9 cellular contexts compared by ENCODE assay signal in the genomic region with DNA sequence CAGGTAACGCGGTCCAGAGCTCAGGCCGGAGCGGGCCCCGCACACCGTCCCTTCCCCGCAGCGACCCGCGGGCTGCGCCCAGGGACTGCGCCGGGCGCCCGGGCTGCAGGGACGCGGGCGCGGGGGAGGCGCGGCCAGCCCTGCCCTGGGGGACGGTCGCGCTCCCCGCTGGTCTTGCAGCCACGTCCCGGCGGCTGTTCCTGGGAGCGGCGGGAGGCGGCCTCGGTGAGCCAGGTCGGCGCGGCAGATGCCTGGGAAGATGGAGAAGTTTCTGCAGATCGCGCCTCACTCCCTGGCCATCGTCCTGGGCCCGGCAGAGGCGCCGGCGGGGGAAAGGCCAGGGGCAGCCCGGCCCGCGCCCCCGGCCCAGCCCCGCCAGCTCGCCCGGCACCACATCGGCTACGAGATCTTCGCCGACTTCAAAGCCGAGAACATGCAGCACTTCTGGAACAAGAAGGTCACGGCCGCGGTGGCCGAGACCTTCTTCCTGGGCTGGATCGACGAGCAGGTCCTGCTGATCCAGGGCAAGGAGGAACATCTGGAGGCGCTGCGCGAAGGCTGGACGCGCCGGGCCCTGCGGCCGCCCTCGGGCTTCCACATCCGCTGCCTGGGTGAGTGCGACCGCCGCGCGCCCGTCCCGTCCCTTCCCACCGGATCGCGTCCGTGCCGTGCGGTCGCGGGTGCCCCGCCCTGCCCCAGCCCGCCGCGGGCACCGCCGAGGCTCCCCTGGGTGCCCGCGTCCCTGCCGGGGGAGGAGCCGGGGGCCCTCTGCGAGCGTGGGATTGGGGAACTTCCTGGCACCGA.
A peak's percentile ranks its signal among the peaks of the same experiment; 100 is the strongest.
DNase-seq lines count a peak whose midpoint lies in the region; ATAC-seq lines count a peak whose summit lies in the region.
"Had no signal": no experiment of that assay in that cellular context is flagged by ENCODE, and none has a peak within 500 bp of the region (broad histone marks: within the 10 kb centered on the region; RNA-seq: fewer than 3 reads in every experiment).

No MANE protein-coding gene starts in this region.

- H3K27me3 ChIP-seq in NT2/D1 (ENCODE audit: insufficient read depth, insufficient read length): peaks cover 31% of the 10 kb centered on the region
- H3K27me3 ChIP-seq in mucosa of stomach (ENCODE audit: control insufficient read depth, insufficient read depth, low read length): no peaks in the 10 kb centered on the region

- H3K9ac ChIP-seq in NT2/D1 (ENCODE audit: insufficient read length, low read depth): peak overlapping the region; percentile 76
- peak overlapping the region; percentile 57 for H3K9ac ChIP-seq in mucosa of stomach (ENCODE audit: low read length)

- H3K4me3 ChIP-seq in NT2/D1 (ENCODE audit: insufficient read length, low read depth) (peak overlapping the region; percentile 58), mucosa of stomach (ENCODE audit: low read length) (peak overlapping the region; percentile 37)
- H3K4me3 ChIP-seq: K562 had no signal

- H3K36me3 ChIP-seq in NT2/D1 (ENCODE audit: insufficient read depth, insufficient read length, low read length) (no peaks in the 10 kb centered on the region), mucosa of stomach (ENCODE audit: control insufficient read depth, insufficient read depth, low read length) (no peaks in the 10 kb centered on the region)

- H3K4me1 ChIP-seq in NT2/D1 (ENCODE audit: insufficient read depth, insufficient read length): no peaks in the 10 kb centered on the region
- H3K4me1 ChIP-seq in mucosa of stomach (ENCODE audit: control insufficient read depth, insufficient read depth, low read length): peaks cover 5% of the 10 kb centered on the region

- peak overlapping the region; percentile 22 for H3K27ac ChIP-seq in epithelial cell of prostate

- ATAC-seq in GM18517 (IDR thresholded peaks at IDR 0.05; ENCODE audit: unreplicated experiment): no peak
- ATAC-seq: K562 had no signal

- peaks cover 21% of the 10 kb centered on the region for H3K9me3 ChIP-seq in NT2/D1 (ENCODE audit: insufficient read depth, low read length)
- H3K9me3 ChIP-seq in mucosa of stomach (ENCODE audit: control insufficient read depth, low read length): peaks cover 4% of the 10 kb centered on the region

- DNase-seq in EL (peak; percentile 20), NT2/D1 (ENCODE audit: low read depth, low spot score) (no peak), epithelial cell of prostate (ENCODE audit: low read depth, low spot score) (no peak), pons (ENCODE audit: low spot score) (no peak), NCI-H1092 treated with DMSO at 0.1 percent for 48 hours (lab: John Stamatoyannopoulos, UW) (no peak)
- DNase-seq in effector CD4-positive, alpha-beta T cell: no peak
